Comparison of ENCODE assay signal across 39 cellular contexts in genomic region chr7:51132661-51133060, GRCh38.
"Had no signal": no experiment of that assay in that cellular context is flagged by ENCODE, and none has a peak within 500 bp of the region (broad histone marks: within the 10 kb centered on the region; RNA-seq: fewer than 3 reads in every experiment).

No MANE protein-coding gene starts in this region.

- H3K36me3 ChIP-seq: adrenal gland, brain microvascular endothelial cell, breast epithelium had no signal

- H3K27ac Mint-ChIP-seq: activated CD4-positive, alpha-beta memory T cell treated with anti-CD3 and anti-CD28 coated beads, Interleukin-2, amount 10 ng/mL, durations not matched to agents 7 days and 5 days; activated CD4-positive, alpha-beta T cell treated with anti-CD3 and anti-CD28 coated beads for 36 hours; activated CD4-positive, alpha-beta T cell treated with anti-CD3 and anti-CD28 coated beads, Interleukin-2, amount 10 ng/mL, durations not matched to agents 7 days and 5 days; activated CD8-positive, alpha-beta memory T cell treated with anti-CD3 and anti-CD28 coated beads, Interleukin-2, amount 10 ng/mL, durations not matched to agents 7 days and 5 days; activated CD8-positive, alpha-beta T cell treated with anti-CD3 and anti-CD28 coated beads, Interleukin-2, amount 10 ng/mL, durations not matched to agents 7 days and 5 days; activated naive CD4-positive, alpha-beta T cell treated with anti-CD3 and anti-CD28 coated beads for 36 hours; activated naive CD4-positive, alpha-beta T cell treated with anti-CD3 and anti-CD28 coated beads, Interleukin-2, amount 50 U/mL, for 72 hours; activated naive CD8-positive, alpha-beta T cell treated with anti-CD3 and anti-CD28 coated beads for 36 hours; activated T-cell treated with anti-CD3 and anti-CD28 coated beads, Interleukin-2, amount 50 U/mL, for 72 hours; activated T-helper 1 cell treated with anti-CD3 and anti-CD28 coated beads, Interleukin-12 subunit alpha, Interleukin-12 subunit beta, Interleukin-2, Interleukin-4 antibody, amounts not matched to agents 30 ng/mL and 10 ng/mL and 1 ng/mL, durations not matched to agents 14 hours and 24 hours and 36 hours; activated T-helper 17 cell treated with anti-CD3 and anti-CD28 coated beads, Interleukin-2, amount 50 U/mL, for 72 hours; T-helper 1 cell treated with Interleukin-12 subunit alpha and Interleukin-12 subunit beta and Interleukin-4 antibody, amounts not matched to agents 30 μg/mL and 1 μg/mL, for 36 hours; T-helper 2 cell treated with Interferon-gamma antibody and Interleukin-4, amounts not matched to agents 5 μg/mL and 100 μg/mL, for 36 hours had no signal

- ATAC-seq: activated CD4-positive, alpha-beta T cell treated with anti-CD3 and anti-CD28 coated beads for 36 hours; activated CD4-positive, CD25-positive, alpha-beta regulatory T cell treated with anti-CD3 and anti-CD28 coated beads, Interleukin-2, amount 50 U/mL, for 24 hours; activated CD8-positive, alpha-beta memory T cell treated with anti-CD3 and anti-CD28 coated beads, Interleukin-2, amount 10 ng/mL, durations not matched to agents 7 days and 5 days; activated CD8-positive, alpha-beta T cell treated with anti-CD3 and anti-CD28 coated beads, Interleukin-2, amount 10 ng/mL, durations not matched to agents 7 days and 5 days; activated naive CD4-positive, alpha-beta T cell treated with anti-CD3 and anti-CD28 coated beads, Interleukin-2, amount 50 U/mL, for 72 hours; activated T-cell treated with anti-CD3 and anti-CD28 coated beads, Interleukin-2, amount 50 U/mL, for 4 hours; activated T-cell treated with anti-CD3 and anti-CD28 coated beads, Interleukin-2, amount 50 U/mL, for 72 hours; activated T-helper 17 cell treated with anti-CD3 and anti-CD28 coated beads, Interleukin-2, amount 50 U/mL, for 72 hours; body of pancreas had no signal

- H3K27ac ChIP-seq: body of pancreas, brain microvascular endothelial cell, breast epithelium, VCaP had no signal

- H3K4me3 Mint-ChIP-seq: activated CD4-positive, alpha-beta memory T cell treated with anti-CD3 and anti-CD28 coated beads, Interleukin-2, amount 10 ng/mL, durations not matched to agents 7 days and 5 days; activated CD4-positive, alpha-beta T cell treated with anti-CD3 and anti-CD28 coated beads for 36 hours; activated CD4-positive, alpha-beta T cell treated with anti-CD3 and anti-CD28 coated beads, Interleukin-2, amount 10 ng/mL, durations not matched to agents 7 days and 5 days; activated CD8-positive, alpha-beta memory T cell treated with anti-CD3 and anti-CD28 coated beads, Interleukin-2, amount 10 ng/mL, durations not matched to agents 7 days and 5 days; activated CD8-positive, alpha-beta T cell treated with anti-CD3 and anti-CD28 coated beads, Interleukin-2, amount 10 ng/mL, durations not matched to agents 7 days and 5 days; activated naive CD4-positive, alpha-beta T cell treated with anti-CD3 and anti-CD28 coated beads for 36 hours; activated naive CD8-positive, alpha-beta T cell treated with anti-CD3 and anti-CD28 coated beads for 36 hours; activated T-cell treated with anti-CD3 and anti-CD28 coated beads, Interleukin-2, amount 50 U/mL, for 4 hours; activated T-cell treated with anti-CD3 and anti-CD28 coated beads, Interleukin-2, amount 50 U/mL, for 72 hours; activated T-helper 1 cell treated with anti-CD3 and anti-CD28 coated beads, Interleukin-12 subunit alpha, Interleukin-12 subunit beta, Interleukin-2, Interleukin-4 antibody, amounts not matched to agents 30 ng/mL and 10 ng/mL and 1 ng/mL, durations not matched to agents 14 hours and 24 hours and 36 hours; activated T-helper 17 cell treated with anti-CD3 and anti-CD28 coated beads, Interleukin-2, amount 50 U/mL, for 72 hours; central memory CD8-positive, alpha-beta T cell; T-helper 1 cell treated with Interleukin-12 subunit alpha and Interleukin-12 subunit beta and Interleukin-4 antibody, amounts not matched to agents 30 μg/mL and 1 μg/mL, for 36 hours; T-helper 2 cell treated with Interferon-gamma antibody and Interleukin-4, amounts not matched to agents 5 μg/mL and 100 μg/mL, for 36 hours had no signal

- H3K4me1 ChIP-seq: adrenal gland, body of pancreas, breast epithelium had no signal

- H3K27me3 ChIP-seq: adrenal gland, body of pancreas, brain microvascular endothelial cell, breast epithelium had no signal

- H3K27me3 Mint-ChIP-seq: activated CD4-positive, alpha-beta T cell treated with anti-CD3 and anti-CD28 coated beads for 36 hours; activated CD4-positive, alpha-beta T cell treated with anti-CD3 and anti-CD28 coated beads, Interleukin-2, amount 10 ng/mL, durations not matched to agents 7 days and 5 days; activated naive CD8-positive, alpha-beta T cell treated with anti-CD3 and anti-CD28 coated beads for 36 hours; central memory CD8-positive, alpha-beta T cell had no signal

- H3K36me3 Mint-ChIP-seq: activated CD8-positive, alpha-beta memory T cell treated with anti-CD3 and anti-CD28 coated beads, Interleukin-2, amount 10 ng/mL, durations not matched to agents 7 days and 5 days; activated naive CD4-positive, alpha-beta T cell treated with anti-CD3 and anti-CD28 coated beads, Interleukin-2, amount 50 U/mL, for 72 hours; activated naive CD8-positive, alpha-beta T cell treated with anti-CD3 and anti-CD28 coated beads for 36 hours had no signal

- FAIRE-seq: astrocyte, TTC549 had no signal

- H3K9me3 ChIP-seq: adrenal gland, body of pancreas had no signal

- H3K9me3 Mint-ChIP-seq: activated CD4-positive, alpha-beta memory T cell treated with anti-CD3 and anti-CD28 coated beads, Interleukin-2, amount 10 ng/mL, durations not matched to agents 7 days and 5 days; activated CD4-positive, alpha-beta T cell treated with anti-CD3 and anti-CD28 coated beads, Interleukin-2, amount 10 ng/mL, durations not matched to agents 7 days and 5 days; activated naive CD4-positive, alpha-beta T cell treated with anti-CD3 and anti-CD28 coated beads for 36 hours; activated naive CD8-positive, alpha-beta T cell treated with anti-CD3 and anti-CD28 coated beads for 36 hours; activated T-cell treated with anti-CD3 and anti-CD28 coated beads, Interleukin-2, amount 50 U/mL, for 4 hours; activated T-helper 17 cell treated with anti-CD3 and anti-CD28 coated beads, Interleukin-2, amount 50 U/mL, for 72 hours; central memory CD8-positive, alpha-beta T cell had no signal

- H3K4me1 Mint-ChIP-seq: activated CD4-positive, alpha-beta memory T cell treated with anti-CD3 and anti-CD28 coated beads, Interleukin-2, amount 10 ng/mL, durations not matched to agents 7 days and 5 days; activated CD4-positive, alpha-beta T cell treated with anti-CD3 and anti-CD28 coated beads for 36 hours; activated CD4-positive, alpha-beta T cell treated with anti-CD3 and anti-CD28 coated beads, Interleukin-2, amount 10 ng/mL, durations not matched to agents 7 days and 5 days; activated CD8-positive, alpha-beta memory T cell treated with anti-CD3 and anti-CD28 coated beads, Interleukin-2, amount 10 ng/mL, durations not matched to agents 7 days and 5 days; activated naive CD8-positive, alpha-beta T cell treated with anti-CD3 and anti-CD28 coated beads for 36 hours; activated T-helper 17 cell treated with anti-CD3 and anti-CD28 coated beads, Interleukin-2, amount 50 U/mL, for 72 hours; central memory CD8-positive, alpha-beta T cell had no signal

- DNase-seq: activated CD4-positive, alpha-beta memory T cell treated with anti-CD3 and anti-CD28 coated beads, Interleukin-2, amount 10 ng/mL, durations not matched to agents 7 days and 5 days; activated CD4-positive, alpha-beta T cell treated with anti-CD3 and anti-CD28 coated beads for 1 hour; activated CD4-positive, alpha-beta T cell treated with anti-CD3 and anti-CD28 coated beads for 36 hours; activated CD4-positive, alpha-beta T cell treated with anti-CD3 and anti-CD28 coated beads for 48 hours; activated CD4-positive, alpha-beta T cell treated with anti-CD3 and anti-CD28 coated beads, Interleukin-2, amount 10 ng/mL, durations not matched to agents 7 days and 5 days; activated CD4-positive, alpha-beta T cell treated with anti-CD3 and anti-CD28 coated beads, Interleukin-2, amount 50 U/mL, for 48 hours; activated CD4-positive, CD25-positive, alpha-beta regulatory T cell; activated CD8-positive, alpha-beta memory T cell treated with anti-CD3 and anti-CD28 coated beads, Interleukin-2, amount 10 ng/mL, durations not matched to agents 7 days and 5 days; activated CD8-positive, alpha-beta T cell treated with anti-CD3 and anti-CD28 coated beads, Interleukin-2, amount 10 ng/mL, durations not matched to agents 7 days and 5 days; activated effector memory CD4-positive, alpha-beta T cell treated with anti-CD3 and anti-CD28 coated beads, Interleukin-2, amount 50 U/mL, for 16 hours; activated gamma-delta T cell treated with Interleukin-2 at 50 U/mL for 16 hours; activated naive CD4-positive, alpha-beta T cell; activated naive CD4-positive, alpha-beta T cell treated with anti-CD3 and anti-CD28 coated beads for 36 hours; activated naive CD4-positive, alpha-beta T cell treated with anti-CD3 and anti-CD28 coated beads, Interleukin-2, amount 50 U/mL, for 16 hours; activated naive CD8-positive, alpha-beta T cell treated with anti-CD3 and anti-CD28 coated beads for 36 hours; activated T-cell treated with anti-CD3 and anti-CD28 coated beads for 4 hours; activated T-cell treated with anti-CD3 and anti-CD28 coated beads, Interleukin-2, amount 50 U/mL, for 1 hour; activated T-cell treated with anti-CD3 and anti-CD28 coated beads, Interleukin-2, amount 50 U/mL, for 4 hours; activated T-cell treated with anti-CD3 and anti-CD28 coated beads, Interleukin-2, amount 50 U/mL, for 72 hours; adrenal gland; amniotic stem cell; aorta; body of pancreas; brain microvascular endothelial cell; SW 1271; T-helper 1 cell; T-helper 2 cell; T-helper 9 cell had no signal

- H3K4me3 ChIP-seq: adrenal gland, body of pancreas, breast epithelium had no signal
